26 cellular contexts compared by ENCODE assay signal in the genomic region with DNA sequence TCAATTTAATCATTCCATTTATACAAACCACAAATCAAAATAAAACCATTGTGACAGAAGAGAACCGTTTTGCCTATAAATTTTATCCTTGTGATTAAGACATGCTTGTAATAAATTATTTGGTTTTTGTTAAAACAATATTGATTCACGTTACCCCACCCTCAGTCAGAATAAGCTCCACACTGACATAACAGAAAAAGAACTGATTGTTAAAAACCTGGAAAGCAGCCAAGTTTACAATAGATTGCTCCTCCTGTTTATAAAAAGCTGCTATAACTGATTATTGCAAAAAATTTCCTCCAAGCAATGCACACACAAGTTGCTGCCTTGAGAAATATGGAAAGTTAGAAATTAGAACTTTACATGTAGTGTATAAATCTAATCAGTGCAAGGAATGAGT.
A peak's percentile ranks its signal among the peaks of the same experiment; 100 is the strongest.
DNase-seq lines count a peak whose midpoint lies in the region.
"Had no signal": no experiment of that assay in that cellular context is flagged by ENCODE, and none has a peak within 500 bp of the region (broad histone marks: within the 10 kb centered on the region; RNA-seq: fewer than 3 reads in every experiment).

No MANE protein-coding gene starts in this region.

- H3K27me3 ChIP-seq in adipocyte (replicated peaks; ENCODE audit: control insufficient read depth, insufficient read depth, low read length): no peaks in the 10 kb centered on the region
- H3K27me3 ChIP-seq in HAP-1 (ENCODE audit: low read depth): no peaks in the 10 kb centered on the region
- H3K27me3 ChIP-seq: BE2C, SJCRH30, suprapubic skin, vagina had no signal

- H3K9me3 ChIP-seq in adipocyte (ENCODE audit: control insufficient read depth, low read length): no peaks in the 10 kb centered on the region
- no peaks in the 10 kb centered on the region for H3K9me3 ChIP-seq in HAP-1
- H3K9me3 ChIP-seq: BE2C, SJCRH30, suprapubic skin, vagina had no signal

- in situ Hi-C loops in HAP-1 (cut with MboI; ENCODE audit: low sequenced_read_pairs): no loop called here

- no peaks in the 10 kb centered on the region for H3K36me3 ChIP-seq in adipocyte (ENCODE audit: control insufficient read depth, insufficient read depth, low read length, severe bottlenecking)
- no peaks in the 10 kb centered on the region for H3K36me3 ChIP-seq in HAP-1 (replicated peaks)
- H3K36me3 ChIP-seq: BE2C, SJCRH30, suprapubic skin, vagina had no signal

- peaks cover 5% of the 10 kb centered on the region for H3K4me1 Mint-ChIP-seq in activated naive CD8-positive, alpha-beta T cell treated with anti-CD3 and anti-CD28 coated beads for 36 hours

- H3K4me3 ChIP-seq in adipocyte (ENCODE audit: low read length) (no peak overlapping the region), HAP-1 (no peak overlapping the region)
- H3K4me3 ChIP-seq: lung, SJCRH30, suprapubic skin, vagina had no signal

- peak; percentile 26 for DNase-seq in NCI-H2029 treated with DMSO at 0.1 percent for 48 hours (lab: John Stamatoyannopoulos, UW)
- DNase-seq in NCI-H2029 (lab: John Stamatoyannopoulos, UW): no peak
- DNase-seq in NCI-H1417 (lab: John Stamatoyannopoulos, UW): peak in 2 of 3 experiments; percentile 60 to 80
- DNase-seq in adipocyte (ENCODE audit: low read depth): peak; percentile 20
- DNase-seq in lung microvascular endothelial cell (ENCODE audit: low read depth in 2 of 2): peak; percentile 26 to 32
- no peak for DNase-seq in activated naive CD8-positive, alpha-beta T cell treated with anti-CD3 and anti-CD28 coated beads for 36 hours
- DNase-seq in SHP77 treated with DMSO at 0.1 percent for 48 hours (lab: John Stamatoyannopoulos, UW): no peak
- no peak for DNase-seq in HAP-1 (ENCODE audit: low spot score in 2 of 2)
- DNase-seq: activated CD4-positive, alpha-beta T cell treated with anti-CD3 and anti-CD28 coated beads, Interleukin-2, amount 50 U/mL, for 1 hour; activated CD8-positive, alpha-beta memory T cell treated with anti-CD3 and anti-CD28 coated beads, Interleukin-2, amount 50 U/mL, for 48 hours; activated effector memory CD4-positive, alpha-beta T cell treated with Interleukin-2 at 50 U/mL for 16 hours; BE2C; cortex of kidney; HCEC 1CT; hypothalamus; Karpas-422; kidney; NCI-H1048; NCI-H82; nucleus accumbens; retina; T-helper 2 cell had no signal

- no peak overlapping the region for H3K9ac ChIP-seq in adipocyte (ENCODE audit: low read length)

- H3K9me3 Mint-ChIP-seq in activated naive CD8-positive, alpha-beta T cell treated with anti-CD3 and anti-CD28 coated beads for 36 hours: no peaks in the 10 kb centered on the region

- peaks cover 35% of the 10 kb centered on the region for H3K4me1 ChIP-seq in adipocyte (ENCODE audit: control insufficient read depth, insufficient read depth, low read length)
- H3K4me1 ChIP-seq in HAP-1: no peaks in the 10 kb centered on the region
- H3K4me1 ChIP-seq: BE2C had no signal

- no peak overlapping the region for H3K27ac Mint-ChIP-seq in activated naive CD8-positive, alpha-beta T cell treated with anti-CD3 and anti-CD28 coated beads for 36 hours

- no peak overlapping the region for H3K4me3 Mint-ChIP-seq in activated naive CD8-positive, alpha-beta T cell treated with anti-CD3 and anti-CD28 coated beads for 36 hours

- H3K27me3 Mint-ChIP-seq in activated naive CD8-positive, alpha-beta T cell treated with anti-CD3 and anti-CD28 coated beads for 36 hours: no peaks in the 10 kb centered on the region

- peaks cover 3% of the 10 kb centered on the region for H3K36me3 Mint-ChIP-seq in activated naive CD8-positive, alpha-beta T cell treated with anti-CD3 and anti-CD28 coated beads for 36 hours

Comparison
In these comparisons a context has a peak if more than half of its experiments do, and no peak if none do; other contexts are left out.
1. DNase-seq: peak in NCI-H2029 treated with DMSO at 0.1 percent for 48 hours (single experiment), NCI-H1417 (2 of 3), adipocyte (single experiment) and lung microvascular endothelial cell (2 of 2); none in NCI-H2029 (single experiment), activated naive CD8-positive, alpha-beta T cell treated with anti-CD3 and anti-CD28 coated beads for 36 hours (single experiment), SHP77 treated with DMSO at 0.1 percent for 48 hours (single experiment) and HAP-1 (0 of 2).